In genomic region chr2:203759692-203760365, GRCh38 we compare ENCODE assay signal across 12 cellular contexts. TPM values are rescaled to one million over a fixed set of nuclear protein-coding genes. Genes with fewer than 3 reads are reported as not detected.
DNase-seq lines count a peak whose midpoint lies in the region; ATAC-seq and TF ChIP-seq lines count a peak whose summit lies in the region.
"Had no signal": no experiment of that assay in that cellular context is flagged by ENCODE, and none has a peak within 500 bp of the region (broad histone marks: within the 10 kb centered on the region; RNA-seq: fewer than 3 reads in every experiment).

No MANE protein-coding gene starts in this region.

- H3K9me3 Mint-ChIP-seq in natural killer cell treated with Interleukin-12 subunit alpha and Interleukin-12 subunit beta and Interleukin-15 and Interleukin-18, amount 100 ng/mL, for 72 hours = peaks cover 14% of the 10 kb centered on the region

- ATAC-seq in SK-N-SH treated with all-trans-retinoic acid at 6 μM for 48 hours = peak; percentile 78
- ATAC-seq in HG03139 (IDR thresholded peaks at IDR 0.05; ENCODE audit: unreplicated experiment) = no peak
- ATAC-seq in natural killer cell treated with Interleukin-12 subunit alpha and Interleukin-12 subunit beta and Interleukin-15 and Interleukin-18, amount 100 ng/mL, for 72 hours = no peak

- intact Hi-C loops in uterus (cut with DNase I; ENCODE audit: low total_unique reads) = no loop called here

- peaks cover 26% of the 10 kb centered on the region for H3K4me1 ChIP-seq in GM23248 (ENCODE audit: insufficient read depth)
- H3K4me1 ChIP-seq in uterus = no peaks in the 10 kb centered on the region

- H3K4me3 Mint-ChIP-seq in natural killer cell treated with Interleukin-12 subunit alpha and Interleukin-12 subunit beta and Interleukin-15 and Interleukin-18, amount 100 ng/mL, for 72 hours = no peak overlapping the region

- H3K36me3 Mint-ChIP-seq in natural killer cell treated with Interleukin-12 subunit alpha and Interleukin-12 subunit beta and Interleukin-15 and Interleukin-18, amount 100 ng/mL, for 72 hours = peaks cover 30% of the 10 kb centered on the region

- no peak overlapping the region for H3K27ac Mint-ChIP-seq in natural killer cell treated with Interleukin-12 subunit alpha and Interleukin-12 subunit beta and Interleukin-15 and Interleukin-18, amount 100 ng/mL, for 72 hours

- H4K20me1 ChIP-seq in GM23248 (ENCODE audit: insufficient read depth) = no peaks in the 10 kb centered on the region

- H3K9me3 ChIP-seq in GM23248 (ENCODE audit: low read depth) (no peaks in the 10 kb centered on the region), uterus (no peaks in the 10 kb centered on the region)

- H3K36me3 ChIP-seq in GM23248 (ENCODE audit: low read depth) (no peaks in the 10 kb centered on the region), uterus (no peaks in the 10 kb centered on the region)

- no peaks in the 10 kb centered on the region for H3K79me2 ChIP-seq in GM23248 (ENCODE audit: insufficient read depth)

- H3K4me3 ChIP-seq in GM23248 (0 out of 2 replicates have a peak overlapping the region, but pooled peaks have one; percentile 7), fibroblast of pulmonary artery (replicated peaks; ENCODE audit: low read depth, low read length) (no peak overlapping the region), skeletal muscle cell (ENCODE audit: low read depth, low read length) (no peak overlapping the region), uterus (no peak overlapping the region)

- peaks cover 3 to 5% of the 10 kb centered on the region in 2 donors for H3K4me1 Mint-ChIP-seq in natural killer cell treated with Interleukin-12 subunit alpha and Interleukin-12 subunit beta and Interleukin-15 and Interleukin-18, amount 100 ng/mL, for 72 hours (ENCODE audit: low read depth in 2 of 2)

- WGBS in GM23248 (ENCODE audit: low coverage in 1 of 2, low lambda C conversion rate in 2 of 2, missing lambda C conversion rate in 2 of 2), 2 experiments = 69 to 70% methylated on average over 4 of the region's 4 CpGs

- peaks cover 27% of the 10 kb centered on the region for H3F3A ChIP-seq in GM23248 (ENCODE audit: insufficient read depth)

- H3K27me3 Mint-ChIP-seq in natural killer cell treated with Interleukin-12 subunit alpha and Interleukin-12 subunit beta and Interleukin-15 and Interleukin-18, amount 100 ng/mL, for 72 hours = no peaks in the 10 kb centered on the region

- no peaks in the 10 kb centered on the region for H3K9me2 ChIP-seq in GM23248 (ENCODE audit: insufficient read depth)

- in situ Hi-C loops in GM23248 (cut with MboI) = no loop called here

- H3K27me3 ChIP-seq in GM23248 (replicated peaks; ENCODE audit: insufficient read depth) = no peaks in the 10 kb centered on the region
- H3K27me3 ChIP-seq in uterus = no peaks in the 10 kb centered on the region

- H2AFZ ChIP-seq in GM23248 = no peak overlapping the region

- peak overlapping the region; percentile 90 for H3K27ac ChIP-seq in GM23248
- H3K27ac ChIP-seq in uterus = no peak overlapping the region

- H3K4me2 ChIP-seq in GM23248 (ENCODE audit: unreplicated experiment) = peak overlapping the region; percentile 19

- no peak for TF ChIP-seq POLR2A in uterus (IDR thresholded peaks at IDR 0.05)

- H3K9ac ChIP-seq in GM23248 = peak overlapping the region; percentile 64

- DNase-seq in GM23248 (peak; percentile 95), fibroblast of pulmonary artery (ENCODE audit: low read depth) (peak; percentile 53), skeletal muscle cell (ENCODE audit: low read depth) (peak; percentile 45), uterus (no peak), NCI-H1436 (lab: John Stamatoyannopoulos, UW) (no peak)
- DNase-seq in natural killer cell treated with Interleukin-12 subunit alpha and Interleukin-12 subunit beta and Interleukin-15 and Interleukin-18, amount 100 ng/mL, for 72 hours (ENCODE audit: low spot score) = no peak
- DNase-seq: activated T-cell treated with anti-CD3 and anti-CD28 coated beads, Interleukin-2, amount 50 U/mL, for 48 hours; effector CD8-positive, alpha-beta T cell; NCI-H526 treated with DMSO at 0.1 percent for 48 hours; stimulated activated naive CD4-positive, alpha-beta T cell had no signal

- TF ChIP-seq CTCF in fibroblast of pulmonary artery (IDR thresholded peaks at IDR 0.05; ENCODE audit: low read length, missing control alignments) (no peak), uterus (IDR thresholded peaks at IDR 0.05) (no peak)

TF ChIP-seq in SK-N-SH treated with all-trans-retinoic acid at 6 μM for 48 hours, 23 proteins besides CTCF, POLR2A, EP300 and RAD21 (continues in another document):
- TF ChIP-seq CSDC2 (CRISPR knock-in tag; IDR thresholded peaks at IDR 0.05) (no peak), TSHZ2 (CRISPR knock-in tag; IDR thresholded peaks at IDR 0.05) (no peak), PATZ1 (CRISPR knock-in tag; IDR thresholded peaks at IDR 0.05; ENCODE audit: borderline replicate concordance) (no peak), ZNF565 (CRISPR knock-in tag; conservative IDR thresholded peaks at IDR 0.05; ENCODE audit: low read depth) (no peak), ZFP3 (CRISPR knock-in tag; IDR thresholded peaks at IDR 0.05) (no peak), GLIS3 (CRISPR knock-in tag; IDR thresholded peaks at IDR 0.05) (no peak), PPARA (CRISPR knock-in tag; IDR thresholded peaks at IDR 0.05; ENCODE audit: borderline replicate concordance) (no peak), CREB5 (CRISPR knock-in tag; IDR thresholded peaks at IDR 0.05; ENCODE audit: low read depth) (no peak), ZFP30 (CRISPR knock-in tag; IDR thresholded peaks at IDR 0.05) (no peak), ZNF8 (CRISPR knock-in tag; IDR thresholded peaks at IDR 0.05) (no peak)

RNA-seq across cellular contexts. Expression of gene CD28, which starts 53.4 kb away (rescaled TPM):
- total RNA-seq in GM23248 (2014; rRNA removed; shearing (Covaris generic)) = 0.11 TPM in 1 of 2 replicates, not detected in the other
- 0.10 and 0.11 TPM in 2 replicates for polyA plus RNA-seq in GM23248 (2016; fragmentation: Nextera tagmentation; extraction: Ambion mirVana)
- total RNA-seq in natural killer cell treated with Interleukin-12 subunit alpha and Interleukin-12 subunit beta and Interleukin-15 and Interleukin-18, amount 100 ng/mL, for 72 hours = 1 to 10 TPM; 2.5 to 3.2 TPM
- total RNA-seq in uterus = 1 to 10 TPM in 2 of 4 donors, under 1 TPM in 1, not detected in 1; 0.49 to 7.4 (median 1.5) TPM

Comparison
In these comparisons a context has a peak if more than half of its experiments do, and no peak if none do; other contexts are left out.
1. DNase-seq: peak in GM23248 (single experiment), fibroblast of pulmonary artery (single experiment) and skeletal muscle cell (single experiment); none in natural killer cell treated with Interleukin-12 subunit alpha and Interleukin-12 subunit beta and Interleukin-15 and Interleukin-18, amount 100 ng/mL, for 72 hours (single experiment), uterus (0 of 2) and NCI-H1436 (single experiment).